In the genomic region with DNA sequence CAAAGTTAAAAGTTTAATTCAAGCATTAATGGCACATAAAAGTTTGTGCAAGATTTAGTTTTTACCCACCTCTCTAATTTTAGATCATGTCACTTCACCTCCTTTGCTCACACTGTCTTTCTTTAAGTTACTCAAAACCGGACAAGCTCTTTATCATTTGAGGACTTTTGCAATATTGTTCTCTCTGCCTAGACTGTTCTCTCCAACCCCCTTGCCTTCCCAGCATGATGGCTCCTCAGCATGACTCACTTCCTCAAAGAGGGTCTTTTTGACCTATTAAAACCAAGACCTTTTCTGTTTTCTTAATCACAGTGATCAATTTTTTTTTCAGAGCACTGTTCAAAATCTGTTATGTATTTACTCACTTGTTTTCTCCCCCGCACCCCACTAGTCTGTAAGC, we compare ENCODE assay signal across 19 cellular contexts.
DNase-seq lines count a peak whose midpoint lies in the region; ATAC-seq, FAIRE-seq and TF ChIP-seq lines count a peak whose summit lies in the region.
"Had no signal": no experiment of that assay in that cellular context is flagged by ENCODE, and none has a peak within 500 bp of the region (broad histone marks: within the 10 kb centered on the region; RNA-seq: fewer than 3 reads in every experiment).

No MANE protein-coding gene starts in this region.

- DNase-seq in GM12891 (ENCODE audit: insufficient read length, low spot score) (no peak), memory B cell (ENCODE audit: low spot score in 2 of 2) (no peak), right cardiac atrium (no peak)
- no peak for DNase-seq in activated naive CD4-positive, alpha-beta T cell treated with anti-CD3 and anti-CD28 coated beads, Interleukin-2, amount 10 ng/mL, durations not matched to agents 7 days and 5 days
- DNase-seq: activated naive CD4-positive, alpha-beta T cell treated with Interleukin-2 at 50 U/mL for 16 hours; body of pancreas; DMS 273 treated with DMSO at 0.1 percent for 48 hours; NCI-H1048; NCI-H2107; NCI-H69; right lobe of liver; WERI-Rb-1 had no signal

- H3K9me3 Mint-ChIP-seq in IgD-negative memory B cell (no peaks in the 10 kb centered on the region), memory B cell (no peaks in the 10 kb centered on the region)
- H3K9me3 Mint-ChIP-seq in activated T-helper 17 cell treated with anti-CD3 and anti-CD28 coated beads, Interleukin-2, amount 50 U/mL, for 72 hours, result no peaks in the 10 kb centered on the region
- no peaks in the 10 kb centered on the region for H3K9me3 Mint-ChIP-seq in activated naive CD4-positive, alpha-beta T cell treated with anti-CD3 and anti-CD28 coated beads, Interleukin-2, amount 10 ng/mL, durations not matched to agents 7 days and 5 days
- H3K9me3 Mint-ChIP-seq: mesothelial cell of epicardium had no signal

- no peak overlapping the region for H3K27ac ChIP-seq in right cardiac atrium (ENCODE audit: low read length)
- H3K27ac ChIP-seq: body of pancreas, neutrophil, right lobe of liver, RWPE1, thoracic aorta, WERI-Rb-1 had no signal

- 75% methylated on average over 2 of the region's 2 CpGs for WGBS in right cardiac atrium

- H3K4me1 ChIP-seq in right cardiac atrium (ENCODE audit: control insufficient read depth, insufficient read depth, low read length), result no peaks in the 10 kb centered on the region
- H3K4me1 ChIP-seq: right lobe of liver had no signal

- no peak for FAIRE-seq in GM12891 (lab: Jason Lieb, UNC)

- no peaks in the 10 kb centered on the region for H3K27me3 Mint-ChIP-seq in IgD-negative memory B cell
- H3K27me3 Mint-ChIP-seq in activated T-helper 17 cell treated with anti-CD3 and anti-CD28 coated beads, Interleukin-2, amount 50 U/mL, for 72 hours, result no peaks in the 10 kb centered on the region
- no peaks in the 10 kb centered on the region for H3K27me3 Mint-ChIP-seq in memory B cell
- H3K27me3 Mint-ChIP-seq in activated naive CD4-positive, alpha-beta T cell treated with anti-CD3 and anti-CD28 coated beads, Interleukin-2, amount 10 ng/mL, durations not matched to agents 7 days and 5 days, result no peaks in the 10 kb centered on the region

- intact Hi-C loops in right cardiac atrium (cut with DNase I), result no loop called here

- H3K36me3 Mint-ChIP-seq in IgD-negative memory B cell, result peaks cover 10% of the 10 kb centered on the region
- peaks cover 63% of the 10 kb centered on the region for H3K36me3 Mint-ChIP-seq in activated T-helper 17 cell treated with anti-CD3 and anti-CD28 coated beads, Interleukin-2, amount 50 U/mL, for 72 hours (ENCODE audit: low read depth)
- H3K36me3 Mint-ChIP-seq in memory B cell, result peaks cover 16% of the 10 kb centered on the region
- peaks cover 37% of the 10 kb centered on the region for H3K36me3 Mint-ChIP-seq in activated naive CD4-positive, alpha-beta T cell treated with anti-CD3 and anti-CD28 coated beads, Interleukin-2, amount 10 ng/mL, durations not matched to agents 7 days and 5 days

- H3K27ac Mint-ChIP-seq in IgD-negative memory B cell (peak overlapping the region in 2 of 3 donors; percentile 21 to 71), memory B cell (peak overlapping the region; percentile 12)
- peak overlapping the region; percentile 13 for H3K27ac Mint-ChIP-seq in activated T-helper 17 cell treated with anti-CD3 and anti-CD28 coated beads, Interleukin-2, amount 50 U/mL, for 72 hours
- H3K27ac Mint-ChIP-seq in activated naive CD4-positive, alpha-beta T cell treated with anti-CD3 and anti-CD28 coated beads, Interleukin-2, amount 10 ng/mL, durations not matched to agents 7 days and 5 days, result no peak overlapping the region
- H3K27ac Mint-ChIP-seq: mesothelial cell of epicardium had no signal

- peaks cover 5 to 6% (median 6%) of the 10 kb centered on the region in 3 donors for H3K4me1 Mint-ChIP-seq in IgD-negative memory B cell
- peaks cover 15% of the 10 kb centered on the region for H3K4me1 Mint-ChIP-seq in activated T-helper 17 cell treated with anti-CD3 and anti-CD28 coated beads, Interleukin-2, amount 50 U/mL, for 72 hours
- H3K4me1 Mint-ChIP-seq in memory B cell, result peaks cover 5% of the 10 kb centered on the region
- H3K4me1 Mint-ChIP-seq in activated naive CD4-positive, alpha-beta T cell treated with anti-CD3 and anti-CD28 coated beads, Interleukin-2, amount 10 ng/mL, durations not matched to agents 7 days and 5 days, result no peaks in the 10 kb centered on the region
- H3K4me1 Mint-ChIP-seq: mesothelial cell of epicardium had no signal

- H3K27me3 ChIP-seq in right cardiac atrium (ENCODE audit: control insufficient read depth, insufficient read depth), result no peaks in the 10 kb centered on the region
- H3K27me3 ChIP-seq: body of pancreas, neutrophil, right lobe of liver had no signal

- no peaks in the 10 kb centered on the region for H3K9me3 ChIP-seq in right cardiac atrium (ENCODE audit: control insufficient read depth, low read length)
- H3K9me3 ChIP-seq: body of pancreas, neutrophil, right lobe of liver, thoracic aorta had no signal

- CTCF ChIA-PET in activated naive CD4-positive, alpha-beta T cell treated with anti-CD3 and anti-CD28 coated beads, Interleukin-2, amount 10 ng/mL, durations not matched to agents 7 days and 5 days (lab: Charles Lee), result no interaction called here

- H3K4me3 ChIP-seq in right cardiac atrium (ENCODE audit: low read length), result no peak overlapping the region
- H3K4me3 ChIP-seq: body of pancreas, right lobe of liver, thoracic aorta had no signal

- no peak for ATAC-seq in activated T-helper 17 cell treated with anti-CD3 and anti-CD28 coated beads, Interleukin-2, amount 50 U/mL, for 72 hours (replicated peaks)
- ATAC-seq in memory B cell (ENCODE audit: low read depth) (no peak), GM19397 (IDR thresholded peaks at IDR 0.05; ENCODE audit: unreplicated experiment) (no peak), right cardiac atrium (no peak)
- ATAC-seq: body of pancreas, right lobe of liver had no signal

- no peak overlapping the region for H3K4me3 Mint-ChIP-seq in IgD-negative memory B cell
- H3K4me3 Mint-ChIP-seq in activated T-helper 17 cell treated with anti-CD3 and anti-CD28 coated beads, Interleukin-2, amount 50 U/mL, for 72 hours, result no peak overlapping the region
- no peak overlapping the region for H3K4me3 Mint-ChIP-seq in memory B cell
- H3K4me3 Mint-ChIP-seq in activated naive CD4-positive, alpha-beta T cell treated with anti-CD3 and anti-CD28 coated beads, Interleukin-2, amount 10 ng/mL, durations not matched to agents 7 days and 5 days, result no peak overlapping the region
- H3K4me3 Mint-ChIP-seq: mesothelial cell of epicardium had no signal

- no peak for TF ChIP-seq POLR2A in GM12891 (IDR thresholded peaks at IDR 0.05; ENCODE audit: low read depth, low read length)

TF ChIP-seq in GM12891, 5 proteins besides CTCF, POLR2A, EP300 and RAD21:
- TF ChIP-seq SPI1 (IDR thresholded peaks at IDR 0.05; ENCODE audit: low read depth, low read length) (0 out of 2 replicates have a peak, but pooled peaks have one; percentile 15), POU2F2 (IDR thresholded peaks at IDR 0.05; ENCODE audit: low read depth, low read length) (no peak), TAF1 (IDR thresholded peaks at IDR 0.05; ENCODE audit: low read depth, low read length) (no peak)
